ENCODE assay signal across 8 cellular contexts in the genomic region with DNA sequence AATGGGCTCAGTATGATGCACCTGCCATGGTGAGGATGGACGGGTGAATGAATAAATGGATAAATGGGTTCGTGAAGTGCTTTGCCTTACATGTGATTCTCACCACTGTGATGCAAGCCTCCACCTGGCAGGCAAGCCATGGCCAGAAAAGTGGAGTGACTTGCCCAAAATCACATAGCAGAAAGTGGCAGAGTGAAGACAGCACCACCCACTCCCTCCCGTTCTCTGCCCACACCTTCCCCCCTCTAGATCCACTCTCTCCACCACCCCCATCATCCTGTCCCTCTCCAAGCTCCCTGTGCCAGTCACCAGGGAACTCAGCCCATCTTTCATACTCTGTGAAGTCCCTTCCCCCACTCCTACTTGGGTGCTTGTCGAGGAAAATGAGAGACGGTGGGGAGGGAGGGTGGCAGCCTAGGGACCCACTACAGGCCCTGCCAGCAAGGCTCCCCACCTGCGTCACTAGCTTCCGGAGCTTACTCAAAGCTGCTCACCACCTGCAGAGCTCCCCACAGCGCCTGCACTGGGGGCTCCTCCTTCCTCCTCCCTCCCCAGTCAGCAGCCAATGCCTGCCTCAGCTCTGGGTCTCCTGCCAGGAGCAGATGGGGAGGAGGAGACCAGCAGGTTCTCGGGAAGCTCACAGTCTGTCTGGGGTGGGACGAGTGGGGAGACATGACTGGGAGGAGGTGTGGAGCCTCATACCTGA.
A peak's percentile ranks its signal among the peaks of the same experiment; 100 is the strongest.
DNase-seq lines count a peak whose midpoint lies in the region; ATAC-seq lines count a peak whose summit lies in the region.

No MANE protein-coding gene starts in this region.

- H3K27me3 ChIP-seq in CD4-positive, alpha-beta memory T cell (ENCODE audit: insufficient read depth, low read length): peaks cover 11% of the 10 kb centered on the region

- H3K4me1 Mint-ChIP-seq in CD4-positive, alpha-beta memory T cell: peaks cover 15 to 48% (median 19%) of the 10 kb centered on the region in 4 donors
- H3K4me1 Mint-ChIP-seq in activated CD8-positive, alpha-beta memory T cell treated with anti-CD3 and anti-CD28 coated beads, Interleukin-2, amount 10 ng/mL, durations not matched to agents 7 days and 5 days: peaks cover 46% of the 10 kb centered on the region

- intact Hi-C loops in CD4-positive, alpha-beta memory T cell (cut with micrococcal nuclease): no loop called here

- H3K4me1 ChIP-seq in CD4-positive, alpha-beta memory T cell (ENCODE audit: insufficient read depth, low read length): peaks cover 25% of the 10 kb centered on the region

- peak; percentile 96 for ATAC-seq in activated CD8-positive, alpha-beta memory T cell treated with anti-CD3 and anti-CD28 coated beads, Interleukin-2, amount 10 ng/mL, durations not matched to agents 7 days and 5 days
- ATAC-seq in GM18870 (IDR thresholded peaks at IDR 0.05; ENCODE audit: unreplicated experiment) (no peak), HG03135 (IDR thresholded peaks at IDR 0.05; ENCODE audit: unreplicated experiment) (no peak)

- no peak overlapping the region for H3K4me3 ChIP-seq in CD4-positive, alpha-beta memory T cell (ENCODE audit: low read length in 2 of 2)

- H3K27ac ChIP-seq in CD4-positive, alpha-beta memory T cell (ENCODE audit: low read depth, low read length): no peak overlapping the region

- DNase-seq in CD4-positive, alpha-beta memory T cell: peak; percentile 40 to 80 (median 46)
- DNase-seq in NCI-H446 (lab: John Stamatoyannopoulos, UW) (peak; percentile 54 to 83), inferior parietal cortex (ENCODE audit: extremely low spot score) (peak; percentile 65), DMS53 (lab: John Stamatoyannopoulos, UW) (no peak), amniotic stem cell (lab: John Stamatoyannopoulos, UW) (no peak)
- DNase-seq in activated CD8-positive, alpha-beta memory T cell treated with anti-CD3 and anti-CD28 coated beads, Interleukin-2, amount 10 ng/mL, durations not matched to agents 7 days and 5 days: peak; percentile 88

- no peaks in the 10 kb centered on the region for H3K36me3 ChIP-seq in CD4-positive, alpha-beta memory T cell (ENCODE audit: insufficient read depth, low read length)

- POLR2A ChIA-PET in CD4-positive, alpha-beta memory T cell (lab: Charles Lee; ENCODE audit: partially characterized antibody): interaction anchor here (0.7 kb wide), 1 partner anchor 8 kb away, joined by 3 read pairs; no protein-coding TSS in a partner anchor

- no peaks in the 10 kb centered on the region for H3K9me3 ChIP-seq in CD4-positive, alpha-beta memory T cell (ENCODE audit: control insufficient read depth in 1 of 2, low read length in 2 of 2)

- peak overlapping the region in 3 of 8 donors; percentile 25 to 57 (median 46) for H3K4me3 Mint-ChIP-seq in CD4-positive, alpha-beta memory T cell
- H3K4me3 Mint-ChIP-seq in activated CD8-positive, alpha-beta memory T cell treated with anti-CD3 and anti-CD28 coated beads, Interleukin-2, amount 10 ng/mL, durations not matched to agents 7 days and 5 days: no peak overlapping the region

- H3K9me3 Mint-ChIP-seq in CD4-positive, alpha-beta memory T cell: peaks cover 0 to 3% (median 0%) of the 10 kb centered on the region in 8 donors
- no peaks in the 10 kb centered on the region for H3K9me3 Mint-ChIP-seq in activated CD8-positive, alpha-beta memory T cell treated with anti-CD3 and anti-CD28 coated beads, Interleukin-2, amount 10 ng/mL, durations not matched to agents 7 days and 5 days (ENCODE audit: low read depth)

- peaks cover 0 to 17% of the 10 kb centered on the region in 2 donors for H3K36me3 Mint-ChIP-seq in CD4-positive, alpha-beta memory T cell
- H3K36me3 Mint-ChIP-seq in activated CD8-positive, alpha-beta memory T cell treated with anti-CD3 and anti-CD28 coated beads, Interleukin-2, amount 10 ng/mL, durations not matched to agents 7 days and 5 days: no peaks in the 10 kb centered on the region

- peak overlapping the region in 5 of 7 donors; percentile 36 to 83 (median 48) for H3K27ac Mint-ChIP-seq in CD4-positive, alpha-beta memory T cell
- H3K27ac Mint-ChIP-seq in activated CD8-positive, alpha-beta memory T cell treated with anti-CD3 and anti-CD28 coated beads, Interleukin-2, amount 10 ng/mL, durations not matched to agents 7 days and 5 days: peak overlapping the region; percentile 68

- peaks cover 38 to 47% of the 10 kb centered on the region in 2 donors for H3K27me3 Mint-ChIP-seq in CD4-positive, alpha-beta memory T cell
- peaks cover 40% of the 10 kb centered on the region for H3K27me3 Mint-ChIP-seq in activated CD8-positive, alpha-beta memory T cell treated with anti-CD3 and anti-CD28 coated beads, Interleukin-2, amount 10 ng/mL, durations not matched to agents 7 days and 5 days

- CTCF ChIA-PET in CD4-positive, alpha-beta memory T cell (lab: Charles Lee; ENCODE audit: partially characterized antibody): interaction anchor here (0.9 to 1.8 kb wide), 2 partner anchors 49 to 92 kb away, joined by 3 to 5 read pairs; no protein-coding TSS in a partner anchor
- CTCF ChIA-PET in activated CD8-positive, alpha-beta memory T cell treated with anti-CD3 and anti-CD28 coated beads, Interleukin-2, amount 10 ng/mL, durations not matched to agents 7 days and 5 days (lab: Charles Lee): interaction anchor here (0.8 to 10.9 kb wide), 12 partner anchors 10 to 157 kb away, joined by 3 to 203 read pairs (median 6); a partner anchor contains a TSS

Comparison
In these comparisons a context has a peak if more than half of its experiments do, and no peak if none do; other contexts are left out.
1. DNase-seq: peak in CD4-positive, alpha-beta memory T cell (5 of 5), NCI-H446 (2 of 2), activated CD8-positive, alpha-beta memory T cell treated with anti-CD3 and anti-CD28 coated beads, Interleukin-2, amount 10 ng/mL, durations not matched to agents 7 days and 5 days (single experiment) and inferior parietal cortex (single experiment); none in DMS53 (single experiment) and amniotic stem cell (single experiment).